Comparison of ENCODE assay signal across 1 cellular context in genomic region chr4:87014284-87014782, GRCh38.
TF ChIP-seq lines count a peak whose summit lies in the region.

No MANE protein-coding gene starts in this region.

TF ChIP-seq in SK-N-SH, 30 proteins besides CTCF, POLR2A, EP300 and RAD21 (continued from another document):
- TF ChIP-seq USF2 (IDR thresholded peaks at IDR 0.05; ENCODE audit: borderline replicate concordance, low read depth, low read length) (no peak), GATA2 (CRISPR knock-in tag; IDR thresholded peaks at IDR 0.05) (no peak), FOSL2 (IDR thresholded peaks at IDR 0.05; ENCODE audit: borderline replicate concordance, low read depth) (no peak), GABPA (IDR thresholded peaks at IDR 0.05; ENCODE audit: low read depth) (peak; percentile 15; the same call in 1 of the 2 replicates), MXI1 (IDR thresholded peaks at IDR 0.05; ENCODE audit: low read depth, low read length) (no peak), PBX3 (IDR thresholded peaks at IDR 0.05) (peak; percentile 39; the same call in 1 of the 2 replicates), TAF1 (IDR thresholded peaks at IDR 0.05; ENCODE audit: borderline replicate concordance, low read depth, low read length) (no peak), CHD2 (IDR thresholded peaks at IDR 0.05; ENCODE audit: low read length, partially characterized antibody) (no peak), FOXM1 (IDR thresholded peaks at IDR 0.05; ENCODE audit: low read depth) (no peak)
